20 cellular contexts compared by ENCODE assay signal in the genomic region with DNA sequence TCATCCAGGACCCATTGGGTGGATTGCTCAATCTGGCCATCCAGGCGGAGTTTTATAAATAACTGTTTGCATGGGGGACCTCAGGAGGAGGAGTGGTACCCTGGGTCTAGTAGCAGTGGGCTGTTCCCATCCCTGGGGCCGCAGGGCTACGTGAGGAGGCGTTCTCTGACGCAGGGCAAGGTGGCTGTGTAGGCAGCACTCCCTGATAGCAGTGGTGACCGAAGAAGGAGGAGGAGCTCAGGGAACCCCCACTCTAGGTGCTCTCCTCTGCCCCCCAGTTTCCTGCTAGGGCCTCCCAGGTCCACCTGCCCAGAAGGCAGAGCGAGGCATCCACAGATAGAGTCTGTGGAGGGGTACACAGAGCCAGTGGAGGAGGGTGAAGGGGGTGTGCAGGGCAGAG.
"Had no signal": no experiment of that assay in that cellular context is flagged by ENCODE, and none has a peak within 500 bp of the region (broad histone marks: within the 10 kb centered on the region; RNA-seq: fewer than 3 reads in every experiment).

No MANE protein-coding gene starts in this region.

- H3K36me3 Mint-ChIP-seq: activated CD8-positive, alpha-beta memory T cell treated with anti-CD3 and anti-CD28 coated beads, Interleukin-2, amount 10 ng/mL, durations not matched to agents 7 days and 5 days; activated naive CD8-positive, alpha-beta T cell treated with anti-CD3 and anti-CD28 coated beads for 36 hours; naive thymus-derived CD4-positive, alpha-beta T cell; neural progenitor cell had no signal

- H3K4me3 Mint-ChIP-seq: activated CD4-positive, alpha-beta T cell treated with anti-CD3 and anti-CD28 coated beads, Interleukin-2, amount 10 ng/mL, durations not matched to agents 7 days and 5 days; activated CD8-positive, alpha-beta T cell treated with anti-CD3 and anti-CD28 coated beads for 36 hours; activated naive CD8-positive, alpha-beta T cell treated with anti-CD3 and anti-CD28 coated beads for 36 hours; neural progenitor cell had no signal

- H3K9me3 ChIP-seq: esophagus muscularis mucosa, left ventricle myocardium inferior, upper lobe of left lung had no signal

- H3K27ac ChIP-seq: coronary artery, neural progenitor cell, upper lobe of left lung, WERI-Rb-1 had no signal

- H3K9ac ChIP-seq: neural progenitor cell had no signal

- H3K4me2 ChIP-seq: neural progenitor cell had no signal

- H3K9me3 Mint-ChIP-seq: activated CD4-positive, alpha-beta T cell treated with anti-CD3 and anti-CD28 coated beads, Interleukin-2, amount 10 ng/mL, durations not matched to agents 7 days and 5 days; activated CD8-positive, alpha-beta T cell treated with anti-CD3 and anti-CD28 coated beads for 36 hours; activated naive CD8-positive, alpha-beta T cell treated with anti-CD3 and anti-CD28 coated beads for 36 hours; naive thymus-derived CD4-positive, alpha-beta T cell; neural progenitor cell; T-helper 2 cell treated with Interferon-gamma antibody and Interleukin-4, amounts not matched to agents 5 μg/mL and 100 μg/mL, for 36 hours had no signal

- H2AFZ ChIP-seq: neural progenitor cell had no signal

- ATAC-seq: activated CD8-positive, alpha-beta memory T cell treated with anti-CD3 and anti-CD28 coated beads, Interleukin-2, amount 10 ng/mL, durations not matched to agents 7 days and 5 days; activated CD8-positive, alpha-beta T cell treated with anti-CD3 and anti-CD28 coated beads for 36 hours; naive thymus-derived CD4-positive, alpha-beta T cell; right cardiac atrium; stimulated activated naive CD8-positive, alpha-beta T cell treated with anti-CD3 and anti-CD28 coated beads, Interleukin-15, Interleukin-2, amounts not matched to agents 100 U/mL and 50 U/mL, for 24 hours had no signal

- H3K36me3 ChIP-seq: esophagus muscularis mucosa, left ventricle myocardium inferior, neural progenitor cell, upper lobe of left lung, WERI-Rb-1 had no signal

- H3K27ac Mint-ChIP-seq: activated CD8-positive, alpha-beta memory T cell treated with anti-CD3 and anti-CD28 coated beads, Interleukin-2, amount 10 ng/mL, durations not matched to agents 7 days and 5 days; activated CD8-positive, alpha-beta T cell treated with anti-CD3 and anti-CD28 coated beads for 36 hours; activated naive CD8-positive, alpha-beta T cell treated with anti-CD3 and anti-CD28 coated beads for 36 hours; naive thymus-derived CD4-positive, alpha-beta T cell; neural progenitor cell had no signal

- H3K4me3 ChIP-seq: coronary artery, esophagus muscularis mucosa, left ventricle myocardium inferior, neural progenitor cell, upper lobe of left lung had no signal

- DNase-seq: activated CD4-positive, alpha-beta T cell treated with anti-CD3 and anti-CD28 coated beads, Interleukin-2, amount 10 ng/mL, durations not matched to agents 7 days and 5 days; activated CD4-positive, CD25-positive, alpha-beta regulatory T cell treated with anti-CD3 and anti-CD28 coated beads, Interleukin-2, amount 50 U/mL, for 72 hours; activated CD8-positive, alpha-beta memory T cell treated with anti-CD3 and anti-CD28 coated beads, Interleukin-2, amount 10 ng/mL, durations not matched to agents 7 days and 5 days; activated CD8-positive, alpha-beta T cell treated with anti-CD3 and anti-CD28 coated beads for 36 hours; activated naive CD8-positive, alpha-beta T cell treated with anti-CD3 and anti-CD28 coated beads for 36 hours; activated T-cell treated with anti-CD3 and anti-CD28 coated beads for 4 hours; hippocampal formation; kidney glomerular epithelial cell; left ventricle myocardium inferior; naive thymus-derived CD4-positive, alpha-beta T cell; right cardiac atrium; small intestine; stimulated activated CD4-positive, alpha-beta T cell treated with anti-CD3 and anti-CD28 coated beads, Interleukin-2, amount 100 ng/mL, for 48 hours; stimulated activated naive CD8-positive, alpha-beta T cell treated with anti-CD3 and anti-CD28 coated beads, Interleukin-15, Interleukin-2, amounts not matched to agents 100 U/mL and 50 U/mL, for 24 hours; upper lobe of left lung; WERI-Rb-1 had no signal

- H3K4me1 ChIP-seq: neural progenitor cell had no signal
